ENCODE assay signal across 1 cellular context in the genomic region with DNA sequence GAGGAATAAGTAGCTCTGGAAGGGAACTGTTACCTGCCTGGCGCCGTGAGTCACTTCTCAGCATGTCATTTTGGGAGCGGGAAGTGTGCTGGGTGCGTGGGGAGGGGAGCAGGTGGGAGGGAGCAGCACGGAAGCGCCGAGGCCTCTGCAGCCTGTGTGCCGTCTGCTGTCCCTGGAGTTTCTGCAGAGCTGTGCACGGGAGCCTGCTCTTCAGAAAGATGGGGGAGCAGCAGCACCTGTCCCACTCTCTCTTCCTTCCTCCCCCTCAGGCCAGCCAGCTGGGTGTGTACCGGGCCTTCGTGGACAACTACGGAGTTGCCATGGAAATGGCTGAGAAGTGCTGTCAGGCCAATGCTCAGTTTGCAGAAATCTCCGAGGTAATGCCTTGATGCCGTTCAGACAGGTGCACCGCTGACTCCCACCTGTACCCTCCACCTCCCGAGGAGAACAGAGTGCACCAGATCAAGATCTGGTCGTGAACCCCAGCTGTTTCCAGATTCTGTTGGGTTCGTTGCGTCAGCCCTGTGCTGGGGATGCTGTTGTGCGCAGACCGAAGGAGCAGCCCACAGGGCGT.
TF ChIP-seq lines count a peak whose summit lies in the region.

No MANE protein-coding gene starts in this region.

TF ChIP-seq in H1, 55 proteins besides CTCF, POLR2A, EP300 and RAD21:
- no peak for TF ChIP-seq CBX5 (IDR thresholded peaks at IDR 0.05; ENCODE audit: low read depth, low read length)
- no peak for TF ChIP-seq RBBP5 (IDR thresholded peaks at IDR 0.05; ENCODE audit: borderline replicate concordance, low read depth, low read length)
- no peak for TF ChIP-seq HDAC6 (IDR thresholded peaks at IDR 0.05; ENCODE audit: low read depth, low read length)
- TF ChIP-seq CHD1 (IDR thresholded peaks at IDR 0.05; ENCODE audit: low read depth, low read length): no peak
- no peak for TF ChIP-seq SAP30 (IDR thresholded peaks at IDR 0.05; ENCODE audit: insufficient read depth, insufficient replicate concordance, low read length)
- TF ChIP-seq GTF2F1 (IDR thresholded peaks at IDR 0.05; ENCODE audit: borderline replicate concordance, low read depth, low read length): no peak
- TF ChIP-seq PHF8 (conservative IDR thresholded peaks at IDR 0.05; ENCODE audit: low read depth, low read length): no peak
- TF ChIP-seq, protein P1, sequence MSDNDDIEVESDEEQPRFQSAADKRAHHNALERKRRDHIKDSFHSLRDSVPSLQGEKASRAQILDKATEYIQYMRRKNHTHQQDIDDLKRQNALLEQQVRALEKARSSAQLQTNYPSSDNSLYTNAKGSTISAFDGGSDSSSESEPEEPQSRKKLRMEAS (IDR thresholded peaks at IDR 0.05): no peak
- TF ChIP-seq SIX5 (IDR thresholded peaks at IDR 0.05; ENCODE audit: low read depth, low read length): no peak
- no peak for TF ChIP-seq BACH1 (IDR thresholded peaks at IDR 0.05; ENCODE audit: low read length)
- no peak for TF ChIP-seq ZNF274 (IDR thresholded peaks at IDR 0.05; ENCODE audit: borderline replicate concordance, extremely low read depth, low read length)
- TF ChIP-seq BRCA1 (IDR thresholded peaks at IDR 0.05; ENCODE audit: low read depth, low read length): no peak
